8 cellular contexts compared by ENCODE assay signal in genomic region chr7:48087349-48087748, GRCh38. TPM values are rescaled to one million over a fixed set of nuclear protein-coding genes. Genes with fewer than 3 reads are reported as not detected.
DNase-seq lines count a peak whose midpoint lies in the region; ATAC-seq, FAIRE-seq and TF ChIP-seq lines count a peak whose summit lies in the region.

No MANE protein-coding gene starts in this region.

- FAIRE-seq in kidney (lab: Jason Lieb, UNC): no peak

- H3K4me1 ChIP-seq in kidney (ENCODE audit: control insufficient read depth in 1 of 2, insufficient read depth in 1 of 2, low read depth in 1 of 2, low read length in 2 of 2): peaks cover 13 to 15% of the 10 kb centered on the region in 2 donors

- POLR2A ChIA-PET in activated B cell treated with CpG ODN at 0.5 μM for 24 hours (lab: Charles Lee): interaction anchor here (0.6 to 2.2 kb wide), 3 partner anchors 60 to 149 kb away, joined by 3 to 9 read pairs (median 4); no protein-coding TSS in a partner anchor

- H3K36me3 Mint-ChIP-seq in activated B cell treated with CpG ODN at 0.5 μM for 24 hours (ENCODE audit: low read depth): peaks cover 3% of the 10 kb centered on the region

- no peaks in the 10 kb centered on the region for H3K27me3 Mint-ChIP-seq in activated B cell treated with CpG ODN at 0.5 μM for 24 hours

- H3K4me3 ChIP-seq in kidney (ENCODE audit: low read length in 2 of 2): no peak overlapping the region

- peak; percentile 27 for ATAC-seq in GM18858 (IDR thresholded peaks at IDR 0.05; ENCODE audit: unreplicated experiment)
- ATAC-seq in HG02884 (IDR thresholded peaks at IDR 0.05; ENCODE audit: unreplicated experiment): peak; percentile 13
- ATAC-seq in activated B cell treated with CpG ODN at 0.5 μM for 24 hours (ENCODE audit: low read depth): no peak

- CTCF ChIA-PET in activated B cell treated with CpG ODN at 0.5 μM for 24 hours (lab: Charles Lee): interaction anchor here (2.6 kb wide), 1 partner anchor 23 kb away, joined by 8 read pairs; no protein-coding TSS in a partner anchor

- H3K9me3 ChIP-seq in kidney (ENCODE audit: control insufficient read depth in 1 of 2, low read length in 2 of 2): no peaks in the 10 kb centered on the region

- TF ChIP-seq CTCF in activated B cell treated with CpG ODN at 0.5 μM for 24 hours (IDR thresholded peaks at IDR 0.05) (no peak), kidney (IDR thresholded peaks at IDR 0.05; ENCODE audit: borderline replicate concordance, extremely low read depth, insufficient read depth) (no peak)

- H3K9me3 Mint-ChIP-seq in activated B cell treated with CpG ODN at 0.5 μM for 24 hours: no peaks in the 10 kb centered on the region

- H3K4me1 Mint-ChIP-seq in activated B cell treated with CpG ODN at 0.5 μM for 24 hours: peaks cover 53% of the 10 kb centered on the region

- no peak overlapping the region for H3K9ac ChIP-seq in kidney (ENCODE audit: low read length in 2 of 2)

- H3K27ac ChIP-seq in kidney (ENCODE audit: low read depth in 2 of 2, low read length in 2 of 2): peak overlapping the region; percentile 36 to 38

- H3K4me3 Mint-ChIP-seq in activated B cell treated with CpG ODN at 0.5 μM for 24 hours: peak overlapping the region; percentile 54

- peaks cover 5 to 11% of the 10 kb centered on the region in 2 donors for H3K36me3 ChIP-seq in kidney (ENCODE audit: control insufficient read depth in 1 of 2, insufficient read depth in 2 of 2, low read length in 2 of 2)

- DNase-seq in activated B cell treated with CpG ODN at 0.5 μM for 24 hours (no peak), kidney (no peak), SKM-1 (lab: John Stamatoyannopoulos, UW; ENCODE audit: unreplicated experiment) (no peak), NCI-H524 treated with DMSO at 0.1 percent for 48 hours (lab: John Stamatoyannopoulos, UW) (no peak), NCI-H524 (lab: John Stamatoyannopoulos, UW) (no peak)
- DNase-seq in stimulated activated CD4-positive, alpha-beta T cell treated with anti-CD3 and anti-CD28 coated beads, Interleukin-15, amount 100 ng/mL, for 24 hours: no peak

- intact Hi-C loops in activated B cell treated with CpG ODN at 0.5 μM for 24 hours (cut with micrococcal nuclease): loop anchor here (10.0 kb wide), 1 partner anchor 513 kb away; no protein-coding TSS in a partner anchor
- intact Hi-C loops in kidney (cut with DNase I): no loop called here

- peak overlapping the region; percentile 71 for H3K27ac Mint-ChIP-seq in activated B cell treated with CpG ODN at 0.5 μM for 24 hours

RNA-seq across cellular contexts. Expression of gene UPP1, which starts 1.7 kb away (rescaled TPM):
- total RNA-seq in activated B cell treated with CpG ODN at 0.5 μM for 24 hours (3.3 and 3.5 TPM in 2 replicates), kidney (76.1 TPM)
- polyA plus RNA-seq in kidney (ENCODE audit: insufficient read depth, low read depth, low replicate concordance): 36.4 TPM

RNA-seq across cellular contexts. Expression of gene C7orf57, which starts 52.0 kb away (rescaled TPM):
- total RNA-seq in activated B cell treated with CpG ODN at 0.5 μM for 24 hours (not detected in 2 replicates), kidney (0.63 TPM)
- polyA plus RNA-seq in kidney (ENCODE audit: insufficient read depth, low read depth, low replicate concordance): not detected

RNA-seq across cellular contexts. Expression of gene SUN3, which starts 58.4 kb away (rescaled TPM):
- total RNA-seq in activated B cell treated with CpG ODN at 0.5 μM for 24 hours (not detected in 2 replicates), kidney (0.54 TPM)
- polyA plus RNA-seq in kidney (ENCODE audit: insufficient read depth, low read depth, low replicate concordance): not detected

Comparison
In these comparisons a context has a peak if more than half of its experiments do, and no peak if none do; other contexts are left out.
1. RNA of gene UPP1, which starts 1.7 kb away (total RNA-seq): 76.1 TPM in kidney (single experiment); 3.3 to 3.5 TPM in activated B cell treated with CpG ODN at 0.5 μM for 24 hours; every median in the first group is over 10 times any median in the second.